8 cellular contexts compared by ENCODE assay signal in genomic region chr3:123066896-123067688, GRCh38. TPM values are rescaled to one million over a fixed set of nuclear protein-coding genes. Genes with fewer than 3 reads are reported as not detected.
DNase-seq lines count a peak whose midpoint lies in the region; ATAC-seq, FAIRE-seq and TF ChIP-seq lines count a peak whose summit lies in the region.

PDIA5 (plus strand) TSS chr3:123067025; CDS start chr3:123067165, 140 bp downstream.

- TF ChIP-seq POLR2A in prostate gland (IDR thresholded peaks at IDR 0.05) = peak; percentile 71

- under 1% methylated on average over 65 of the region's 72 CpGs for WGBS in prostate gland

- H3K4me3 ChIP-seq in GM12864 (ENCODE audit: low read depth, low read length) (peak within 1 kb of the TSS; percentile 96), right atrium auricular region (peak within 1 kb of the TSS; percentile 77 to 92), prostate gland (peak within 1 kb of the TSS; percentile 74 to 92)

- intact Hi-C loops in prostate gland (cut with DNase I) = no loop called here

- peak; percentile 69 for FAIRE-seq in urothelium cell line (lab: Jason Lieb, UNC)

- peak; percentile 91 for ATAC-seq in HG02642 (IDR thresholded peaks at IDR 0.05; ENCODE audit: poor library complexity, unreplicated experiment)

- H3K27me3 ChIP-seq in right atrium auricular region (no peaks in the 10 kb centered on the region), prostate gland (replicated peaks; ENCODE audit: insufficient read depth) (no peaks in the 10 kb centered on the region)

- H3K36me3 ChIP-seq in right atrium auricular region = no peaks in the 10 kb centered on the region
- H3K36me3 ChIP-seq in prostate gland = no peaks in the 10 kb centered on the region

- H3K9me3 ChIP-seq in right atrium auricular region (no peaks in the 10 kb centered on the region), prostate gland (no peaks in the 10 kb centered on the region)

- DNase-seq in GM12864 (ENCODE audit: low read depth) = peak; percentile 53
- DNase-seq in NCI-H1417 (lab: John Stamatoyannopoulos, UW) = peak; percentile 84 to 95 (median 91)
- peak; percentile 81 to 88 for DNase-seq in SW 1271 (lab: John Stamatoyannopoulos, UW)
- peak; percentile 83 for DNase-seq in amniotic stem cell (lab: John Stamatoyannopoulos, UW)
- DNase-seq in right atrium auricular region (ENCODE audit: low spot score) = peak; percentile 93
- peak; percentile 90 for DNase-seq in prostate gland (ENCODE audit: low spot score)
- peak; percentile 97 for DNase-seq in urothelium cell line (ENCODE audit: low spot score)

- H3K27ac ChIP-seq in right atrium auricular region = peak within 1 kb of the TSS; percentile 80 to 83
- peak within 1 kb of the TSS; percentile 71 to 76 for H3K27ac ChIP-seq in prostate gland

- H3K4me1 ChIP-seq in right atrium auricular region (peaks cover 0 to 38% of the 10 kb centered on the region in 2 donors), prostate gland (replicated peaks) (peaks cover 5% of the 10 kb centered on the region)

- no peak for TF ChIP-seq CTCF in GM12864 (IDR thresholded peaks at IDR 0.05; ENCODE audit: low read depth, low read length, missing control alignments)
- peak in 1 of 2 donors; percentile 17 for TF ChIP-seq CTCF in right atrium auricular region (IDR thresholded peaks at IDR 0.05)
- no peak for TF ChIP-seq CTCF in prostate gland (IDR thresholded peaks at IDR 0.05)

RNA-seq across cellular contexts. Expression of gene PDIA5, which starts in this region (rescaled TPM):
- total RNA-seq in right atrium auricular region (1 to 10 TPM; 8.0 to 9.0 TPM), prostate gland (10 to 100 TPM; 67.9 to 75.9 TPM)

Comparison
In these comparisons a context has a peak if more than half of its experiments do, and no peak if none do; other contexts are left out.
1. Peak in every context shown above with its lines: DNase-seq, ATAC-seq, H3K4me3 ChIP-seq and H3K27ac ChIP-seq.
2. RNA of gene PDIA5 (total RNA-seq): 67.9 to 75.9 TPM in prostate gland; 8.0 to 9.0 TPM in right atrium auricular region; every median in the first group is over 4 times any median in the second.